ENCODE assay signal across 8 cellular contexts in genomic region chr10:58152698-58153263, GRCh38.
DNase-seq lines count a peak whose midpoint lies in the region; ATAC-seq and TF ChIP-seq lines count a peak whose summit lies in the region.

No MANE protein-coding gene starts in this region.

- intact Hi-C loops in Panc1 (cut with micrococcal nuclease; ENCODE audit: unreplicated experiment): loop anchor here (10.0 kb wide), 1 partner anchor 818 kb away; no protein-coding TSS in a partner anchor

- no peak overlapping the region for H3K27ac ChIP-seq in Panc1 (ENCODE audit: low read length)

- in situ Hi-C loops in ACHN (cut with HindIII; ENCODE audit: low pct_ligation_motif_present, low pct_unique_long_range_greater_than_20kb, low sequenced_read_pairs): no loop called here
- in situ Hi-C loops in Panc1 (cut with HindIII; ENCODE audit: low pct_unique_long_range_greater_than_20kb, low sequenced_read_pairs): no loop called here

- BruUV-seq in Panc1 (replicated peaks; lab: Mats Ljungman, UMichigan): no TSS peak

- DNase-seq in ACHN (peak; percentile 66), HK-2 (ENCODE audit: unreplicated experiment) (peak; percentile 51), Panc1 (ENCODE audit: low read depth, low spot score) (no peak), anterior cingulate cortex (lab: John Stamatoyannopoulos, UW) (peak in 52 of 58 donors; percentile 0 to 77 (median 24)), iPS DF 4.7 (ENCODE audit: extremely low read depth, low spot score) (peak; percentile 44)
- peak; percentile 42 for DNase-seq in stimulated activated CD4-positive, alpha-beta T cell treated with anti-CD3 and anti-CD28 coated beads, Interleukin-15, amount 100 ng/mL, for 24 hours

- H3K4me1 ChIP-seq in Panc1 (ENCODE audit: control insufficient read depth, insufficient read depth, low read length): no peaks in the 10 kb centered on the region

- H3K36me3 ChIP-seq in Panc1 (ENCODE audit: control insufficient read depth, insufficient read depth, low read length): no peaks in the 10 kb centered on the region

- POLR2A ChIA-PET in Panc1 (lab: Charles Lee): no interaction called here

- ATAC-seq in Panc1: 0 out of 2 replicates have a peak, but pooled peaks have one; percentile 53
- ATAC-seq in HG03135 (IDR thresholded peaks at IDR 0.05; ENCODE audit: unreplicated experiment): no peak

- CTCF ChIA-PET in Panc1 (lab: Charles Lee): interaction anchor here (0.7 to 1.0 kb wide), 3 partner anchors 291 to 1348 kb away, joined by 3 to 4 read pairs (median 3); no protein-coding TSS in a partner anchor

- TF ChIP-seq CTCF in GM12872 (IDR thresholded peaks at IDR 0.05; ENCODE audit: insufficient read depth, low read depth, low read length): peak; percentile 68
- TF ChIP-seq CTCF in Panc1 (IDR thresholded peaks at IDR 0.05): peak; percentile 82

- H3K27me3 ChIP-seq in Panc1 (ENCODE audit: control insufficient read depth, insufficient read depth, low read length): 0 out of 2 replicates have a peak, but pooled peaks cover 2% of the 10 kb centered on the region

- H3K4me3 ChIP-seq in Panc1 (ENCODE audit: low read depth in 2 of 2, low read length in 2 of 2): no peak overlapping the region

- H3K9me3 ChIP-seq in Panc1 (ENCODE audit: control insufficient read depth, insufficient read depth, low read depth, low read length): no peaks in the 10 kb centered on the region
